Comparison of ENCODE assay signal across 1 cellular context in the genomic region with DNA sequence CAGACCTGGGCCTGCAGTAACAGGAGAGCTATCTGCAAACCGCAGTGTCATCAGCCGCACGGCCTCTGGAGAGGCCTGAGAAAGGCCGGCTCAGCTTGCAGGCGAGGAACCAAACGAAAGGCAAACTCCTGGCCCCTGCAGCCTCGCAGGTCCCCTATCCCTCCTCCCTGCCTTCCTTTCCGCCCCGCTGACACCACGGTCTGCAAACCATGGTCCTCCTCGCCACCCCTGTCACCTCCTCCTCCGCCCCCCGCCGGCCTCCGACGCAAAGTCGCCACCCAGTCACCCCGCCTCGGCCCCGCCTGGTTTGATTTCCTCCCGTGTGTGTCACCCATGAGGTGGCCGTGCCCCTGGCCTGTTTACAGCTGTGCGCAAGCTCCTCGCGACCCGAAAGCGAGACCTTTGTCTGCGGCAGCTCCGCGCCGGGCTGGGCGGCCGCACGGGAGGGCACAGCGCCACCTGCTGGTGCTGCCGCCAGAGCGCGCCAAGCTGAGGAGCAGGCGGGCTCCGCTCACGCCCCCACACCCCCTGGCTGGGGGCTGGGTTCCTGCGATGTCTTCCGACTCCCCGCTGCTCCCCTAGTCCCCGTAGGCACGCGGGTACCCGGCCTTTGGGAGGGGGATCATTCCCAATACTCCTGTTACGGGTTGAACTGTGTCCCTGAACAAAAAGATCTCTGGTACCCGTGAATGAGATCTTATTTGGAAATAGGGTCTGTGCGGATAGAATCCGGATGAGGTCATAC.
TF ChIP-seq lines count a peak whose summit lies in the region.

No MANE protein-coding gene starts in this region.

TF ChIP-seq in HEK293, 187 proteins besides CTCF, POLR2A, EP300 and RAD21 (continued from another document and continues in another):
- TF ChIP-seq ZNF670 (tag by site-specific recombination; IDR thresholded peaks at IDR 0.05; ENCODE audit: low read depth) (no peak; the same call in 1 of the 2 replicates), ZNF114 (tag by site-specific recombination; IDR thresholded peaks at IDR 0.05) (no peak), ZIC2 (tag by site-specific recombination; IDR thresholded peaks at IDR 0.05) (peak; percentile 97), ZFP69B (tag by site-specific recombination; IDR thresholded peaks at IDR 0.05) (peak; percentile 41; the same call in 1 of the 2 replicates), ZNF521 (tag by site-specific recombination; IDR thresholded peaks at IDR 0.05) (no peak), ZNF157 (tag by site-specific recombination; IDR thresholded peaks at IDR 0.05) (no peak), TRIM28 (IDR thresholded peaks at IDR 0.05; ENCODE audit: borderline replicate concordance, low read length) (peak; percentile 61; the same call in 1 of the 2 replicates), ZNF202 (tag by site-specific recombination; IDR thresholded peaks at IDR 0.05; ENCODE audit: borderline replicate concordance) (no peak), BCL11A (tag by site-specific recombination; IDR thresholded peaks at IDR 0.05; ENCODE audit: low read depth) (peak; percentile 70; the same call in 1 of the 2 replicates), KLF10 (tag by site-specific recombination; IDR thresholded peaks at IDR 0.05) (peak; percentile 90), ZNF248 (tag by site-specific recombination; IDR thresholded peaks at IDR 0.05) (no peak), ZNF658 (tag by site-specific recombination; IDR thresholded peaks at IDR 0.05) (no peak), ZNF501 (tag by site-specific recombination; IDR thresholded peaks at IDR 0.05) (no peak; the same call in 1 of the 2 replicates), ZNF16 (tag by site-specific recombination; IDR thresholded peaks at IDR 0.05; ENCODE audit: low read depth) (no peak), ZNF350 (tag by site-specific recombination; IDR thresholded peaks at IDR 0.05) (no peak), ZNF423 (tag by site-specific recombination; IDR thresholded peaks at IDR 0.05) (peak; percentile 84), ZNF560 (tag by site-specific recombination; IDR thresholded peaks at IDR 0.05; ENCODE audit: borderline replicate concordance) (no peak), ZBTB8A (tag by site-specific recombination; IDR thresholded peaks at IDR 0.05) (no peak; the same call in none of the 2 replicates), ZNF221 (tag by site-specific recombination; IDR thresholded peaks at IDR 0.05; ENCODE audit: borderline replicate concordance) (no peak), MZF1 (tag by site-specific recombination; IDR thresholded peaks at IDR 0.05; ENCODE audit: borderline replicate concordance) (0 out of 2 replicates have a peak, but pooled peaks have one; percentile 16), ZNF664 (tag by site-specific recombination; IDR thresholded peaks at IDR 0.05) (no peak), ZNF121 (tag by site-specific recombination; IDR thresholded peaks at IDR 0.05) (no peak), SETDB1 (IDR thresholded peaks at IDR 0.05; ENCODE audit: insufficient read length, low read length) (no peak), ZNF629 (tag by site-specific recombination; IDR thresholded peaks at IDR 0.05) (peak; percentile 84)
- TF ChIP-seq, protein P1, sequence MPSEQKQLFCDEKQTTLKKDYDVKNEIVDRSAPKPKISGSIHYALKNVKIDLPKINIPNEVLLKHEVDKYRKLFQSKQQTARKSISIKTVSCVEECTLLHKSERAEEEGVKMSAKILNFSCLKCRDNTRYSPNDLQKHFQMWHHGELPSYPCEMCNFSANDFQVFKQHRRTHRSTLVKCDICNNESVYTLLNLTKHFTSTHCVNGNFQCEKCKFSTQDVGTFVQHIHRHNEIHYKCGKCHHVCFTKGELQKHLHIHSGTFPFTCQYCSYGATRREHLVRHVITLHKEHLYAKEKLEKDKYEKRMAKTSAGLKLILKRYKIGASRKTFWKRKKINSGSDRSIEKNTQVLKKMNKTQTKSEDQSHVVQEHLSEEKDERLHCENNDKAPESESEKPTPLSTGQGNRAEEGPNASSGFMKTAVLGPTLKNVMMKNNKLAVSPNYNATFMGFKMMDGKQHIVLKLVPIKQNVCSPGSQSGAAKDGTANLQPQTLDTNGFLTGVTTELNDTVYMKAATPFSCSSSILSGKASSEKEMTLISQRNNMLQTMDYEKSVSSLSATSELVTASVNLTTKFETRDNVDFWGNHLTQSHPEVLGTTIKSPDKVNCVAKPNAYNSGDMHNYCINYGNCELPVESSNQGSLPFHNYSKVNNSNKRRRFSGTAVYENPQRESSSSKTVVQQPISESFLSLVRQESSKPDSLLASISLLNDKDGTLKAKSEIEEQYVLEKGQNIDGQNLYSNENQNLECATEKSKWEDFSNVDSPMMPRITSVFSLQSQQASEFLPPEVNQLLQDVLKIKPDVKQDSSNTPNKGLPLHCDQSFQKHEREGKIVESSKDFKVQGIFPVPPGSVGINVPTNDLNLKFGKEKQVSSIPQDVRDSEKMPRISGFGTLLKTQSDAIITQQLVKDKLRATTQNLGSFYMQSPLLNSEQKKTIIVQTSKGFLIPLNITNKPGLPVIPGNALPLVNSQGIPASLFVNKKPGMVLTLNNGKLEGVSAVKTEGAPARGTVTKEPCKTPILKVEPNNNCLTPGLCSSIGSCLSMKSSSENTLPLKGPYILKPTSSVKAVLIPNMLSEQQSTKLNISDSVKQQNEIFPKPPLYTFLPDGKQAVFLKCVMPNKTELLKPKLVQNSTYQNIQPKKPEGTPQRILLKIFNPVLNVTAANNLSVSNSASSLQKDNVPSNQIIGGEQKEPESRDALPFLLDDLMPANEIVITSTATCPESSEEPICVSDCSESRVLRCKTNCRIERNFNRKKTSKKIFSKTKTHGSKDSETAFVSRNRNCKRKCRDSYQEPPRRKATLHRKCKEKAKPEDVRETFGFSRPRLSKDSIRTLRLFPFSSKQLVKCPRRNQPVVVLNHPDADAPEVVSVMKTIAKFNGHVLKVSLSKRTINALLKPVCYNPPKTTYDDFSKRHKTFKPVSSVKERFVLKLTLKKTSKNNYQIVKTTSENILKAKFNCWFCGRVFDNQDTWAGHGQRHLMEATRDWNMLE (tag by site-specific recombination; conservative IDR thresholded peaks at IDR 0.05; ENCODE audit: low read depth) = no peak
- TF ChIP-seq, protein P2, sequence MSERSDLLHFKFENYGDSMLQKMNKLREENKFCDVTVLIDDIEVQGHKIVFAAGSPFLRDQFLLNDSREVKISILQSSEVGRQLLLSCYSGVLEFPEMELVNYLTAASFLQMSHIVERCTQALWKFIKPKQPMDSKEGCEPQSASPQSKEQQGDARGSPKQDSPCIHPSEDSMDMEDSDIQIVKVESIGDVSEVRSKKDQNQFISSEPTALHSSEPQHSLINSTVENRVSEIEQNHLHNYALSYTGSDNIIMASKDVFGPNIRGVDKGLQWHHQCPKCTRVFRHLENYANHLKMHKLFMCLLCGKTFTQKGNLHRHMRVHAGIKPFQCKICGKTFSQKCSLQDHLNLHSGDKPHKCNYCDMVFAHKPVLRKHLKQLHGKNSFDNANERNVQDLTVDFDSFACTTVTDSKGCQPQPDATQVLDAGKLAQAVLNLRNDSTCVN (tag by site-specific recombination; optimal IDR thresholded peaks at IDR 0.05) = peak; percentile 93
- TF ChIP-seq, protein P3, sequence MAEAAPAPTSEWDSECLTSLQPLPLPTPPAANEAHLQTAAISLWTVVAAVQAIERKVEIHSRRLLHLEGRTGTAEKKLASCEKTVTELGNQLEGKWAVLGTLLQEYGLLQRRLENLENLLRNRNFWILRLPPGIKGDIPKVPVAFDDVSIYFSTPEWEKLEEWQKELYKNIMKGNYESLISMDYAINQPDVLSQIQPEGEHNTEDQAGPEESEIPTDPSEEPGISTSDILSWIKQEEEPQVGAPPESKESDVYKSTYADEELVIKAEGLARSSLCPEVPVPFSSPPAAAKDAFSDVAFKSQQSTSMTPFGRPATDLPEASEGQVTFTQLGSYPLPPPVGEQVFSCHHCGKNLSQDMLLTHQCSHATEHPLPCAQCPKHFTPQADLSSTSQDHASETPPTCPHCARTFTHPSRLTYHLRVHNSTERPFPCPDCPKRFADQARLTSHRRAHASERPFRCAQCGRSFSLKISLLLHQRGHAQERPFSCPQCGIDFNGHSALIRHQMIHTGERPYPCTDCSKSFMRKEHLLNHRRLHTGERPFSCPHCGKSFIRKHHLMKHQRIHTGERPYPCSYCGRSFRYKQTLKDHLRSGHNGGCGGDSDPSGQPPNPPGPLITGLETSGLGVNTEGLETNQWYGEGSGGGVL (tag by site-specific recombination; IDR thresholded peaks at IDR 0.05) = no peak
- TF ChIP-seq, protein P4, sequence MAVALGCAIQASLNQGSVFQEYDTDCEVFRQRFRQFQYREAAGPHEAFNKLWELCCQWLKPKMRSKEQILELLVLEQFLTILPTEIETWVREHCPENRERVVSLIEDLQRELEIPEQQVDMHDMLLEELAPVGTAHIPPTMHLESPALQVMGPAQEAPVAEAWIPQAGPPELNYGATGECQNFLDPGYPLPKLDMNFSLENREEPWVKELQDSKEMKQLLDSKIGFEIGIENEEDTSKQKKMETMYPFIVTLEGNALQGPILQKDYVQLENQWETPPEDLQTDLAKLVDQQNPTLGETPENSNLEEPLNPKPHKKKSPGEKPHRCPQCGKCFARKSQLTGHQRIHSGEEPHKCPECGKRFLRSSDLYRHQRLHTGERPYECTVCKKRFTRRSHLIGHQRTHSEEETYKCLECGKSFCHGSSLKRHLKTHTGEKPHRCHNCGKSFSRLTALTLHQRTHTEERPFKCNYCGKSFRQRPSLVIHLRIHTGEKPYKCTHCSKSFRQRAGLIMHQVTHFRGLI (tag by site-specific recombination; IDR thresholded peaks at IDR 0.05) = peak; percentile 42; the same call in 1 of the 2 replicates
- TF ChIP-seq, protein P5, sequence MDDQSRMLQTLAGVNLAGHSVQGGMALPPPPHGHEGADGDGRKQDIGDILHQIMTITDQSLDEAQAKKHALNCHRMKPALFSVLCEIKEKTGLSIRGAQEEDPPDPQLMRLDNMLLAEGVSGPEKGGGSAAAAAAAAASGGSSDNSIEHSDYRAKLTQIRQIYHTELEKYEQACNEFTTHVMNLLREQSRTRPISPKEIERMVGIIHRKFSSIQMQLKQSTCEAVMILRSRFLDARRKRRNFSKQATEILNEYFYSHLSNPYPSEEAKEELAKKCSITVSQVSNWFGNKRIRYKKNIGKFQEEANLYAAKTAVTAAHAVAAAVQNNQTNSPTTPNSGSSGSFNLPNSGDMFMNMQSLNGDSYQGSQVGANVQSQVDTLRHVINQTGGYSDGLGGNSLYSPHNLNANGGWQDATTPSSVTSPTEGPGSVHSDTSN (CRISPR knock-in tag; IDR thresholded peaks at IDR 0.05) = no peak
- TF ChIP-seq, protein P6, sequence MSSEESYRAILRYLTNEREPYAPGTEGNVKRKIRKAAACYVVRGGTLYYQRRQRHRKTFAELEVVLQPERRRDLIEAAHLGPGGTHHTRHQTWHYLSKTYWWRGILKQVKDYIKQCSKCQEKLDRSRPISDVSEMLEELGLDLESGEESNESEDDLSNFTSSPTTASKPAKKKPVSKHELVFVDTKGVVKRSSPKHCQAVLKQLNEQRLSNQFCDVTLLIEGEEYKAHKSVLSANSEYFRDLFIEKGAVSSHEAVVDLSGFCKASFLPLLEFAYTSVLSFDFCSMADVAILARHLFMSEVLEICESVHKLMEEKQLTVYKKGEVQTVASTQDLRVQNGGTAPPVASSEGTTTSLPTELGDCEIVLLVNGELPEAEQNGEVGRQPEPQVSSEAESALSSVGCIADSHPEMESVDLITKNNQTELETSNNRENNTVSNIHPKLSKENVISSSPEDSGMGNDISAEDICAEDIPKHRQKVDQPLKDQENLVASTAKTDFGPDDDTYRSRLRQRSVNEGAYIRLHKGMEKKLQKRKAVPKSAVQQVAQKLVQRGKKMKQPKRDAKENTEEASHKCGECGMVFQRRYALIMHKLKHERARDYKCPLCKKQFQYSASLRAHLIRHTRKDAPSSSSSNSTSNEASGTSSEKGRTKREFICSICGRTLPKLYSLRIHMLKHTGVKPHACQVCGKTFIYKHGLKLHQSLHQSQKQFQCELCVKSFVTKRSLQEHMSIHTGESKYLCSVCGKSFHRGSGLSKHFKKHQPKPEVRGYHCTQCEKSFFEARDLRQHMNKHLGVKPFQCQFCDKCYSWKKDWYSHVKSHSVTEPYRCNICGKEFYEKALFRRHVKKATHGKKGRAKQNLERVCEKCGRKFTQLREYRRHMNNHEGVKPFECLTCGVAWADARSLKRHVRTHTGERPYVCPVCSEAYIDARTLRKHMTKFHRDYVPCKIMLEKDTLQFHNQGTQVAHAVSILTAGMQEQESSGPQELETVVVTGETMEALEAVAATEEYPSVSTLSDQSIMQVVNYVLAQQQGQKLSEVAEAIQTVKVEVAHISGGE (tag by site-specific recombination; conservative IDR thresholded peaks at IDR 0.05; ENCODE audit: low read depth) = peak; percentile 40; the same call in 1 of the 2 replicates
- TF ChIP-seq, protein P7, sequence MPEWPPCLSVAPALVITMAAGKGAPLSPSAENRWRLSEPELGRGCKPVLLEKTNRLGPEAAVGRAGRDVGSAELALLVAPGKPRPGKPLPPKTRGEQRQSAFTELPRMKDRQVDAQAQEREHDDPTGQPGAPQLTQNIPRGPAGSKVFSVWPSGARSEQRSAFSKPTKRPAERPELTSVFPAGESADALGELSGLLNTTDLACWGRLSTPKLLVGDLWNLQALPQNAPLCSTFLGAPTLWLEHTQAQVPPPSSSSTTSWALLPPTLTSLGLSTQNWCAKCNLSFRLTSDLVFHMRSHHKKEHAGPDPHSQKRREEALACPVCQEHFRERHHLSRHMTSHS (tag by site-specific recombination; IDR thresholded peaks at IDR 0.05) = no peak
- TF ChIP-seq, protein P8, sequence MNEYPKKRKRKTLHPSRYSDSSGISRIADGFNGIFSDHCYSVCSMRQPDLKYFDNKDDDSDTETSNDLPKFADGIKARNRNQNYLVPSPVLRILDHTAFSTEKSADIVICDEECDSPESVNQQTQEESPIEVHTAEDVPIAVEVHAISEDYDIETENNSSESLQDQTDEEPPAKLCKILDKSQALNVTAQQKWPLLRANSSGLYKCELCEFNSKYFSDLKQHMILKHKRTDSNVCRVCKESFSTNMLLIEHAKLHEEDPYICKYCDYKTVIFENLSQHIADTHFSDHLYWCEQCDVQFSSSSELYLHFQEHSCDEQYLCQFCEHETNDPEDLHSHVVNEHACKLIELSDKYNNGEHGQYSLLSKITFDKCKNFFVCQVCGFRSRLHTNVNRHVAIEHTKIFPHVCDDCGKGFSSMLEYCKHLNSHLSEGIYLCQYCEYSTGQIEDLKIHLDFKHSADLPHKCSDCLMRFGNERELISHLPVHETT (tag by site-specific recombination; IDR thresholded peaks at IDR 0.05) = no peak
- TF ChIP-seq, protein P9, sequence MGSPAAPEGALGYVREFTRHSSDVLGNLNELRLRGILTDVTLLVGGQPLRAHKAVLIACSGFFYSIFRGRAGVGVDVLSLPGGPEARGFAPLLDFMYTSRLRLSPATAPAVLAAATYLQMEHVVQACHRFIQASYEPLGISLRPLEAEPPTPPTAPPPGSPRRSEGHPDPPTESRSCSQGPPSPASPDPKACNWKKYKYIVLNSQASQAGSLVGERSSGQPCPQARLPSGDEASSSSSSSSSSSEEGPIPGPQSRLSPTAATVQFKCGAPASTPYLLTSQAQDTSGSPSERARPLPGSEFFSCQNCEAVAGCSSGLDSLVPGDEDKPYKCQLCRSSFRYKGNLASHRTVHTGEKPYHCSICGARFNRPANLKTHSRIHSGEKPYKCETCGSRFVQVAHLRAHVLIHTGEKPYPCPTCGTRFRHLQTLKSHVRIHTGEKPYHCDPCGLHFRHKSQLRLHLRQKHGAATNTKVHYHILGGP (tag by site-specific recombination; IDR thresholded peaks at IDR 0.05) = no peak
- TF ChIP-seq, protein P10, sequence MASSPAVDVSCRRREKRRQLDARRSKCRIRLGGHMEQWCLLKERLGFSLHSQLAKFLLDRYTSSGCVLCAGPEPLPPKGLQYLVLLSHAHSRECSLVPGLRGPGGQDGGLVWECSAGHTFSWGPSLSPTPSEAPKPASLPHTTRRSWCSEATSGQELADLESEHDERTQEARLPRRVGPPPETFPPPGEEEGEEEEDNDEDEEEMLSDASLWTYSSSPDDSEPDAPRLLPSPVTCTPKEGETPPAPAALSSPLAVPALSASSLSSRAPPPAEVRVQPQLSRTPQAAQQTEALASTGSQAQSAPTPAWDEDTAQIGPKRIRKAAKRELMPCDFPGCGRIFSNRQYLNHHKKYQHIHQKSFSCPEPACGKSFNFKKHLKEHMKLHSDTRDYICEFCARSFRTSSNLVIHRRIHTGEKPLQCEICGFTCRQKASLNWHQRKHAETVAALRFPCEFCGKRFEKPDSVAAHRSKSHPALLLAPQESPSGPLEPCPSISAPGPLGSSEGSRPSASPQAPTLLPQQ (tag by site-specific recombination; IDR thresholded peaks at IDR 0.05) = peak; percentile 68
